8 cellular contexts compared by ENCODE assay signal in the genomic region with DNA sequence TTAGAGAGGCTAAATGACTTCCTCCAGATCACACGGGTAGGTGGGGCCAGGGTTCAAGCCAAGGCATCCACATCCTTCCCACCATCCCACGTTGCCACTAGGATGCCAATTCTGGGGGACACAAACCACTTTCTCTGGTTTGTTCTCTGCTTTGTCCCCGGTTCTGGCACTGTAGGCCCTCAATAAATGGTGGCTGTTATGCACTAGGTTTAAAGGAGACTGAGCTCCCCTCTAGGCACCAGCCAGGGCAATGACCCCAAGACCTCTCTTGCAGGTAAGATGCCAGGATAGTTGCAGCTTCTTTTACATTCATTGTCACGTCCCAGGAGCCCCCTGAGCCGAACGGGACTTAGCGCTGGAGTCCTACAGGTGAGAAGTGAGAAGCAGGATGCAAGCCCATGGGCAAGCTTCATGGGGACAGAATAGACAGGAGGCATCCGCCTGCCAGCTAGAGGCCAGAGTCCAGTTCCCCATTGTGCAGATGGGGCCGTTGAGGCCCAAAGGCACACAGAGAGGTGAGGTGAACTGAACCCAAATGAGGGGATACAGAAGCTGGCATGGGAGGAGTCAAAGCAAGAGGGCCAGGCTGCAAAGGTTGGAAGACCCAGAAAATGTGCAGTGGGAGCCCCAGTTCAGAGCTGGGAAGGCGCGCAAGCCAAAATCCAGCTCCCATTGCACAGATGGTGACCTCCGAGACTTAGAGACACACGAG. TPM values are rescaled to one million over a fixed set of nuclear protein-coding genes. Genes with fewer than 3 reads are reported as not detected.
DNase-seq lines count a peak whose midpoint lies in the region; ATAC-seq and TF ChIP-seq lines count a peak whose summit lies in the region.

No MANE protein-coding gene starts in this region.

- H3K4me3 ChIP-seq in thoracic aorta: peak overlapping the region; percentile 90

- peaks cover 7 to 12% of the 10 kb centered on the region in 2 donors for H3K4me1 ChIP-seq in thoracic aorta (ENCODE audit: control insufficient read depth in 1 of 2, low read depth in 2 of 2)

- H3K27me3 Mint-ChIP-seq in activated CD4-positive, alpha-beta T cell treated with anti-CD3 and anti-CD28 coated beads, Interleukin-2, amount 10 ng/mL, durations not matched to agents 7 days and 5 days: no peaks in the 10 kb centered on the region
- H3K27me3 Mint-ChIP-seq in activated T-helper 2 cell treated with anti-CD3 and anti-CD28 coated beads, Interferon-gamma antibody, Interleukin-2, Interleukin-4, amounts not matched to agents 10 μg/mL and 5 μg/mL and 100 μg/mL, durations not matched to agents 14 hours and 24 hours and 36 hours (ENCODE audit: low read depth): no peaks in the 10 kb centered on the region

- H3K36me3 ChIP-seq in thoracic aorta: no peaks in the 10 kb centered on the region

- no peak for TF ChIP-seq CTCF in thoracic aorta (IDR thresholded peaks at IDR 0.05)

- peak overlapping the region; percentile 85 for H3K27ac Mint-ChIP-seq in activated CD4-positive, alpha-beta T cell treated with anti-CD3 and anti-CD28 coated beads, Interleukin-2, amount 10 ng/mL, durations not matched to agents 7 days and 5 days
- peak overlapping the region; percentile 92 for H3K27ac Mint-ChIP-seq in activated T-helper 2 cell treated with anti-CD3 and anti-CD28 coated beads, Interferon-gamma antibody, Interleukin-2, Interleukin-4, amounts not matched to agents 10 μg/mL and 5 μg/mL and 100 μg/mL, durations not matched to agents 14 hours and 24 hours and 36 hours

- H3K9me3 Mint-ChIP-seq in activated CD4-positive, alpha-beta T cell treated with anti-CD3 and anti-CD28 coated beads, Interleukin-2, amount 10 ng/mL, durations not matched to agents 7 days and 5 days: peaks cover 2% of the 10 kb centered on the region
- H3K9me3 Mint-ChIP-seq in activated T-helper 2 cell treated with anti-CD3 and anti-CD28 coated beads, Interferon-gamma antibody, Interleukin-2, Interleukin-4, amounts not matched to agents 10 μg/mL and 5 μg/mL and 100 μg/mL, durations not matched to agents 14 hours and 24 hours and 36 hours: peaks cover 3% of the 10 kb centered on the region

- CTCF ChIA-PET in activated CD4-positive, alpha-beta T cell treated with anti-CD3 and anti-CD28 coated beads, Interleukin-2, amount 10 ng/mL, durations not matched to agents 7 days and 5 days (lab: Charles Lee): interaction anchor here (0.5 to 2.5 kb wide), 10 partner anchors 8 to 649 kb away, joined by 3 to 12 read pairs (median 5); a partner anchor contains a TSS

- DNase-seq in activated CD4-positive, alpha-beta T cell treated with anti-CD3 and anti-CD28 coated beads, Interleukin-2, amount 10 ng/mL, durations not matched to agents 7 days and 5 days: no peak
- no peak for DNase-seq in activated CD4-positive, alpha-beta T cell treated with anti-CD3 and anti-CD28 coated beads for 4 hours
- DNase-seq in activated T-helper 2 cell treated with anti-CD3 and anti-CD28 coated beads, Interferon-gamma antibody, Interleukin-2, Interleukin-4, amounts not matched to agents 10 μg/mL and 5 μg/mL and 100 μg/mL, durations not matched to agents 14 hours and 24 hours and 36 hours (ENCODE audit: low spot score): no peak
- no peak for DNase-seq in thoracic aorta (ENCODE audit: low spot score)
- DNase-seq in CD1c-positive myeloid dendritic cell (ENCODE audit: extremely low spot score): no peak
- DNase-seq in D341Med (ENCODE audit: low spot score): no peak

- intact Hi-C loops in activated T-helper 2 cell treated with anti-CD3 and anti-CD28 coated beads, Interferon-gamma antibody, Interleukin-2, Interleukin-4, amounts not matched to agents 10 μg/mL and 5 μg/mL and 100 μg/mL, durations not matched to agents 14 hours and 24 hours and 36 hours (cut with micrococcal nuclease): no loop called here

- peaks cover 10% of the 10 kb centered on the region for H3K36me3 Mint-ChIP-seq in activated CD4-positive, alpha-beta T cell treated with anti-CD3 and anti-CD28 coated beads, Interleukin-2, amount 10 ng/mL, durations not matched to agents 7 days and 5 days (ENCODE audit: low read depth)
- peaks cover 4% of the 10 kb centered on the region for H3K36me3 Mint-ChIP-seq in activated T-helper 2 cell treated with anti-CD3 and anti-CD28 coated beads, Interferon-gamma antibody, Interleukin-2, Interleukin-4, amounts not matched to agents 10 μg/mL and 5 μg/mL and 100 μg/mL, durations not matched to agents 14 hours and 24 hours and 36 hours (ENCODE audit: low read depth)

- peaks cover 29% of the 10 kb centered on the region for H3K4me1 Mint-ChIP-seq in activated CD4-positive, alpha-beta T cell treated with anti-CD3 and anti-CD28 coated beads, Interleukin-2, amount 10 ng/mL, durations not matched to agents 7 days and 5 days
- H3K4me1 Mint-ChIP-seq in activated T-helper 2 cell treated with anti-CD3 and anti-CD28 coated beads, Interferon-gamma antibody, Interleukin-2, Interleukin-4, amounts not matched to agents 10 μg/mL and 5 μg/mL and 100 μg/mL, durations not matched to agents 14 hours and 24 hours and 36 hours (ENCODE audit: low read depth): peaks cover 14% of the 10 kb centered on the region

- H3K9me3 ChIP-seq in thoracic aorta: no peaks in the 10 kb centered on the region

- peak overlapping the region; percentile 87 for H3K4me3 Mint-ChIP-seq in activated CD4-positive, alpha-beta T cell treated with anti-CD3 and anti-CD28 coated beads, Interleukin-2, amount 10 ng/mL, durations not matched to agents 7 days and 5 days
- peak overlapping the region; percentile 82 for H3K4me3 Mint-ChIP-seq in activated T-helper 2 cell treated with anti-CD3 and anti-CD28 coated beads, Interferon-gamma antibody, Interleukin-2, Interleukin-4, amounts not matched to agents 10 μg/mL and 5 μg/mL and 100 μg/mL, durations not matched to agents 14 hours and 24 hours and 36 hours (ENCODE audit: low read depth)

- no peaks in the 10 kb centered on the region for H3K27me3 ChIP-seq in layer of hippocampus (ENCODE audit: control insufficient read depth, insufficient read depth, low read length)
- no peaks in the 10 kb centered on the region for H3K27me3 ChIP-seq in thoracic aorta (replicated peaks; ENCODE audit: insufficient read depth)

- POLR2A ChIA-PET in activated CD4-positive, alpha-beta T cell treated with anti-CD3 and anti-CD28 coated beads, Interleukin-2, amount 10 ng/mL, durations not matched to agents 7 days and 5 days (lab: Charles Lee): interaction anchor here (1.0 kb wide), 3 partner anchors 13 to 55 kb away, joined by 4 to 6 read pairs (median 4); a partner anchor contains a TSS

- ATAC-seq in thoracic aorta (ENCODE audit: insufficient number of reproducible peaks, low FRiP score, low read depth): no peak
- ATAC-seq in GM19023 (IDR thresholded peaks at IDR 0.05; ENCODE audit: unreplicated experiment): no peak

- peak overlapping the region; percentile 55 for H3K27ac ChIP-seq in layer of hippocampus (ENCODE audit: low read depth, low read length)
- H3K27ac ChIP-seq in thoracic aorta: peak overlapping the region; percentile 59 to 67

RNA-seq across cellular contexts. Expression of a gene that starts 0.7 kb away (rescaled TPM):
- total RNA-seq in activated CD4-positive, alpha-beta T cell treated with anti-CD3 and anti-CD28 coated beads, Interleukin-2, amount 10 ng/mL, durations not matched to agents 7 days and 5 days: 10 to 100 TPM; 19.1 to 21.8 TPM
- 7.4 TPM in 2 replicates for total RNA-seq in activated T-helper 2 cell treated with anti-CD3 and anti-CD28 coated beads, Interferon-gamma antibody, Interleukin-2, Interleukin-4, amounts not matched to agents 10 μg/mL and 5 μg/mL and 100 μg/mL, durations not matched to agents 14 hours and 24 hours and 36 hours
- total RNA-seq in thoracic aorta: 1 to 10 TPM; 3.3 to 4.1 TPM

RNA-seq across cellular contexts. Expression of a gene that starts 12.4 kb away (rescaled TPM):
- total RNA-seq in activated CD4-positive, alpha-beta T cell treated with anti-CD3 and anti-CD28 coated beads, Interleukin-2, amount 10 ng/mL, durations not matched to agents 7 days and 5 days: 1 to 10 TPM; 5.5 to 5.8 TPM
- total RNA-seq in activated T-helper 2 cell treated with anti-CD3 and anti-CD28 coated beads, Interferon-gamma antibody, Interleukin-2, Interleukin-4, amounts not matched to agents 10 μg/mL and 5 μg/mL and 100 μg/mL, durations not matched to agents 14 hours and 24 hours and 36 hours: 6.8 and 7.0 TPM in 2 replicates
- total RNA-seq in thoracic aorta: 1 to 10 TPM; 1.8 to 2.3 TPM

RNA-seq across cellular contexts. Expression of a gene that starts 33.2 kb away (rescaled TPM):
- total RNA-seq in activated CD4-positive, alpha-beta T cell treated with anti-CD3 and anti-CD28 coated beads, Interleukin-2, amount 10 ng/mL, durations not matched to agents 7 days and 5 days: 10 to 100 TPM; 64.9 to 69.8 TPM
- total RNA-seq in activated T-helper 2 cell treated with anti-CD3 and anti-CD28 coated beads, Interferon-gamma antibody, Interleukin-2, Interleukin-4, amounts not matched to agents 10 μg/mL and 5 μg/mL and 100 μg/mL, durations not matched to agents 14 hours and 24 hours and 36 hours: 63.8 and 64.2 TPM in 2 replicates
- under 1 TPM; 0.68 to 0.92 TPM for total RNA-seq in thoracic aorta

RNA-seq across cellular contexts. Expression of a gene that starts 45.2 kb away (rescaled TPM):
- total RNA-seq in activated CD4-positive, alpha-beta T cell treated with anti-CD3 and anti-CD28 coated beads, Interleukin-2, amount 10 ng/mL, durations not matched to agents 7 days and 5 days: 10 to 100 TPM; 48.2 to 54.3 TPM
- 27.0 and 30.1 TPM in 2 replicates for total RNA-seq in activated T-helper 2 cell treated with anti-CD3 and anti-CD28 coated beads, Interferon-gamma antibody, Interleukin-2, Interleukin-4, amounts not matched to agents 10 μg/mL and 5 μg/mL and 100 μg/mL, durations not matched to agents 14 hours and 24 hours and 36 hours
- total RNA-seq in thoracic aorta: 10 to 100 TPM; 24.0 to 29.6 TPM

RNA-seq across cellular contexts. Expression of a gene that starts 52.7 kb away (rescaled TPM):
- total RNA-seq in activated CD4-positive, alpha-beta T cell treated with anti-CD3 and anti-CD28 coated beads, Interleukin-2, amount 10 ng/mL, durations not matched to agents 7 days and 5 days: 1 to 10 TPM; 2.4 to 4.1 TPM
- 2.6 and 3.3 TPM in 2 replicates for total RNA-seq in activated T-helper 2 cell treated with anti-CD3 and anti-CD28 coated beads, Interferon-gamma antibody, Interleukin-2, Interleukin-4, amounts not matched to agents 10 μg/mL and 5 μg/mL and 100 μg/mL, durations not matched to agents 14 hours and 24 hours and 36 hours
- 1 to 10 TPM; 2.6 to 3.1 TPM for total RNA-seq in thoracic aorta

Comparison
In these comparisons a context has a peak if more than half of its experiments do, and no peak if none do; other contexts are left out.
1. RNA of a gene that starts 33.2 kb away (total RNA-seq): 64.9 to 69.8 TPM in activated CD4-positive, alpha-beta T cell treated with anti-CD3 and anti-CD28 coated beads, Interleukin-2, amount 10 ng/mL, durations not matched to agents 7 days and 5 days and 63.8 to 64.2 TPM in activated T-helper 2 cell treated with anti-CD3 and anti-CD28 coated beads, Interferon-gamma antibody, Interleukin-2, Interleukin-4, amounts not matched to agents 10 μg/mL and 5 μg/mL and 100 μg/mL, durations not matched to agents 14 hours and 24 hours and 36 hours; 0.68 to 0.92 TPM in thoracic aorta; every median in the first group is over 10 times any median in the second.